Comparison of ENCODE assay signal across 8 cellular contexts in the genomic region with DNA sequence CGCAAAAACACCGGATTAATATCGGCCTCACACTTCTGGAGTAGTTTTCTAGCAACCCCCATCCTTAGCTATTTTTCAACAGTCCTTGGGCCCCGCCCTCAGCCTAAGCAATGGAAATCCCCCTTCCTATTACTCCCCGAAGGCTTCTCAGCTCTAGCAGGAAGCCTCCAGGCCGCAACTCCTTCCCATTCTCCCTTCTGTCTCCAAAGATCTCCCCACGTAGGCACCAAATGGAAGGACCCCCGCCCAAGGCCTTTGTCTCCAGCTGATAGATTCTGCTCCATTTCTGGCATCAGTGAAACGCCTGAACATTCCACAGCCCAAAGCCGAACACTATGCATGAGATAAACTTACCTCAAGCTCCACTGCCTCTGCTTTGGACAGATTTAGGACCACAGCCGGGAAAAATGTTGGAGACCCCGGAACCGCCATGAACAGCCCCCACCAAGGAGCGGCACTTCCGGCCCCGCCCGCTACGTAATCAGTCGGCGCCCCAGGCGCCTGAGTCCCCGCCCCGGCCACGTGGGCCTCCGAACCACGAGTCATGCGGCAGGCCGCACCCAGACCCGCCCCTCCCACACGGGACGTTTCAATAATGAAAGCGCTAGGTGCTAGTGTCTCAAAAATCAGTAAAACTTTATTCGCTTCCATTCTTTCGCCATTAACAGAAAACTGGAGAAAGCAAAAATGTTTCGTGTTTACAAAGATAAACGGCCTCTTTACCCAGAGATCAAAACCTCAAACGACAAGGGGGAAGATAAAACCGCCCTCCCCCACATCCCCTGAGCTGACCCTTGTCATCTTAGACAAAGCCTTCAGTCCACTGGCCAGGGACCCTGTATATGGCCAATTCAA. TPM values are rescaled to one million over a fixed set of nuclear protein-coding genes. Genes with fewer than 3 reads are reported as not detected.
DNase-seq lines count a peak whose midpoint lies in the region; TF ChIP-seq lines count a peak whose summit lies in the region.

A gene (minus strand): TSS at position 468 of the 855 bp plus-strand sequence. CDS start 611 bp downstream, outside the sequence.

- TF ChIP-seq EP300 in stomach (IDR thresholded peaks at IDR 0.05) = peak; percentile 5

- no peaks in the 10 kb centered on the region for H3K27me3 Mint-ChIP-seq in neural crest cell (ENCODE audit: low read depth)

- H3F3A ChIP-seq in MM.1S (ENCODE audit: insufficient read depth, low read length) = peaks cover 10% of the 10 kb centered on the region; the same call in 1 of the 2 replicates

- peak within 1 kb of the TSS; percentile 98 for H3K27ac Mint-ChIP-seq in neural crest cell (ENCODE audit: unreplicated experiment)

- TF ChIP-seq CTCF in MM.1S (IDR thresholded peaks at IDR 0.05; ENCODE audit: low read length) (no peak), foreskin fibroblast (IDR thresholded peaks at IDR 0.05; ENCODE audit: low read depth, low read length) (no peak), neural crest cell (conservative IDR thresholded peaks at IDR 0.05) (no peak), stomach (IDR thresholded peaks at IDR 0.05) (no peak)

- H3K4me3 ChIP-seq in MM.1S (ENCODE audit: low read length) (peak within 1 kb of the TSS; percentile 93), foreskin fibroblast (ENCODE audit: low read depth in 1 of 2, low read length in 2 of 2) (peak within 1 kb of the TSS; percentile 82 to 86), stomach (peak within 1 kb of the TSS; percentile 60 to 94 (median 87))

- no peak within 1 kb of the TSS for H2AFZ ChIP-seq in MM.1S (ENCODE audit: low read length)

- intact Hi-C loops in stomach (cut with DNase I; ENCODE audit: low total_unique reads) = no loop called here

- H3K36me3 Mint-ChIP-seq in neural crest cell (ENCODE audit: low read depth) = peaks cover 27% of the 10 kb centered on the region

- H3K9me3 ChIP-seq in MM.1S (replicated peaks; ENCODE audit: insufficient read depth, low read length) (no peaks in the 10 kb centered on the region), stomach (no peaks in the 10 kb centered on the region)

- H3K9me2 ChIP-seq in MM.1S (replicated peaks; ENCODE audit: insufficient read depth, low read length) = no peaks in the 10 kb centered on the region

- peak; percentile 79 for DNase-seq in GDM1 (lab: John Stamatoyannopoulos, UW)
- peak; percentile 87 for DNase-seq in HCEC 1CT
- DNase-seq in MM.1S = peak; percentile 90
- DNase-seq in SHP77 treated with DMSO at 0.1 percent for 48 hours (lab: John Stamatoyannopoulos, UW) = peak; percentile 60
- DNase-seq in activated gamma-delta T cell treated with Interleukin-2 at 50 U/mL for 16 hours = peak; percentile 94
- peak; percentile 92 to 97 for DNase-seq in foreskin fibroblast
- DNase-seq in neural crest cell (ENCODE audit: low read depth, low spot score) = peak; percentile 94
- peak; percentile 95 for DNase-seq in stomach

- 0 to 1% (median 0%) methylated on average over 22 to 38 of the region's 38 CpGs for WGBS in stomach, 5 donors

- H4K20me1 ChIP-seq in MM.1S (ENCODE audit: insufficient read depth, low read length) = no peaks in the 10 kb centered on the region

- H3K4me2 ChIP-seq in MM.1S (ENCODE audit: low read depth, low read length) = peak within 1 kb of the TSS; percentile 74

- H3K36me3 ChIP-seq in MM.1S (replicated peaks; ENCODE audit: insufficient read depth, low read length) (no peaks in the 10 kb centered on the region), stomach (peaks cover 47 to 74% (median 68%) of the 10 kb centered on the region in 4 donors)

- peaks cover 45% of the 10 kb centered on the region for H3K79me2 ChIP-seq in MM.1S (ENCODE audit: low read length)

- peak within 1 kb of the TSS; percentile 97 for H3K4me3 Mint-ChIP-seq in neural crest cell

- TF ChIP-seq POLR2A in stomach (IDR thresholded peaks at IDR 0.05) = no peak

- H3K4me1 ChIP-seq in MM.1S (ENCODE audit: low read length) = no peaks in the 10 kb centered on the region
- peaks cover 8 to 33% (median 26%) of the 10 kb centered on the region in 4 donors for H3K4me1 ChIP-seq in stomach

- H3K27ac ChIP-seq in MM.1S (ENCODE audit: low read length) = peak within 1 kb of the TSS; percentile 93
- H3K27ac ChIP-seq in stomach = peak within 1 kb of the TSS; percentile 78 to 97 (median 91)

- peak within 1 kb of the TSS; percentile 98 for H3K9ac ChIP-seq in MM.1S (ENCODE audit: low read length)

- no peaks in the 10 kb centered on the region for H3K27me3 ChIP-seq in MM.1S (replicated peaks; ENCODE audit: insufficient read depth, low read length)
- H3K27me3 ChIP-seq in stomach = no peaks in the 10 kb centered on the region

- no peaks in the 10 kb centered on the region for H3K9me3 Mint-ChIP-seq in neural crest cell

- peaks cover 19% of the 10 kb centered on the region for H3K4me1 Mint-ChIP-seq in neural crest cell

RNA-seq across cellular contexts. Expression of the gene that starts here (rescaled TPM):
- total RNA-seq in neural crest cell (64.8 and 66.0 TPM in 2 replicates), stomach (10 to 100 TPM; 14.7 to 62.1 (median 29.0) TPM)
- polyA plus RNA-seq in stomach = 10 to 100 TPM in 2 of 3 donors, 1 to 10 TPM in 1; 9.2 to 23.5 (median 18.9) TPM

Comparison
In these comparisons a context has a peak if more than half of its experiments do, and no peak if none do; other contexts are left out.
1. Peak in every context shown above with its lines: DNase-seq, H3K4me3 ChIP-seq and H3K27ac ChIP-seq.